ENCODE assay signal across 8 cellular contexts in the genomic region with DNA sequence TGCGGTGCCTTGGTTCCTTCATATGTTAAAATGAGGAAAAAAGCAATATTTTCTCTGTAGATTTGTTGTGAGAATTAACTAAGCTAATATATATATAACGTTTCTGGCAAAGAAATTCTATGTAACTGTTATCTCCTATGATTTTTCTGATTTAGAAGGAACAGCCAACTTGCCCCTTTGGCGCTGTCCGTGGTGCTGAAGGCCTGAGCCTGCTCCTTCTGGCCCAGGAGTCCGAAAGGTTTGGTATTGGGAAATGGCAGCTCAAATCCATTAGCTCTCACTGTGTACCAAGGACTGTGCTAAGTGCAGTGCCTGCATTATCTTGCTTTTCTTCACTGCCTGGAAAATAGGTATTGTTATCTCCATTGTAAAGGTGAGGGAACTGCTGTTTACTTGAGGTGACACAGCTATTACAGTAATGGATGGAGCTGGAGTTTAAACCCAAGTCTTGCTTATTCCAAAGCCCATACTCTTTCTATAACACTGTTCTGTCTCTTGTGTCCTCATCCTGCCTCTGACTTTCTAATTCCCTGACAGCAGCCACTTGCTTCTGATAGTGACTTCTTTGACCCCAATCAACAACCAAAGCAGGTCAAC. TPM values are rescaled to one million over a fixed set of nuclear protein-coding genes. Genes with fewer than 3 reads are reported as not detected.
DNase-seq lines count a peak whose midpoint lies in the region; ATAC-seq and TF ChIP-seq lines count a peak whose summit lies in the region.

No MANE protein-coding gene starts in this region.

- H3K4me3 ChIP-seq in MM.1S (ENCODE audit: low read length) = no peak overlapping the region

- no peak for TF ChIP-seq CTCF in MM.1S (IDR thresholded peaks at IDR 0.05; ENCODE audit: low read length)
- TF ChIP-seq CTCF in mesothelial cell of epicardium (IDR thresholded peaks at IDR 0.05; ENCODE audit: unreplicated experiment) = no peak

- H3K4me3 Mint-ChIP-seq in mesothelial cell of epicardium = no peak overlapping the region

- H3K27me3 ChIP-seq in MM.1S (replicated peaks; ENCODE audit: insufficient read depth, low read length) = no peaks in the 10 kb centered on the region

- H3K27ac Mint-ChIP-seq in mesothelial cell of epicardium = no peak overlapping the region

- no peak overlapping the region for H3K4me2 ChIP-seq in MM.1S (ENCODE audit: low read depth, low read length)

- peak; percentile 5 for DNase-seq in CMK (ENCODE audit: low read depth)
- peak; percentile 61 for DNase-seq in MM.1S
- peak; percentile 4 for DNase-seq in amniotic stem cell (lab: John Stamatoyannopoulos, UW)
- DNase-seq in mesothelial cell of epicardium (ENCODE audit: low spot score in 2 of 2, unreplicated experiment in 2 of 2) = peak; percentile 71 to 89
- DNase-seq in foreskin melanocyte = no peak
- DNase-seq in SW 1271 (lab: John Stamatoyannopoulos, UW) = no peak

- peaks cover 13% of the 10 kb centered on the region for H3K9me3 Mint-ChIP-seq in mesothelial cell of epicardium

- H3K9me3 ChIP-seq in MM.1S (replicated peaks; ENCODE audit: insufficient read depth, low read length) = no peaks in the 10 kb centered on the region

- no peaks in the 10 kb centered on the region for H3K36me3 ChIP-seq in MM.1S (replicated peaks; ENCODE audit: insufficient read depth, low read length)

- H3F3A ChIP-seq in MM.1S (ENCODE audit: insufficient read depth, low read length) = no peaks in the 10 kb centered on the region

- H4K20me1 ChIP-seq in MM.1S (ENCODE audit: insufficient read depth, low read length) = no peaks in the 10 kb centered on the region

- no peaks in the 10 kb centered on the region for H3K9me2 ChIP-seq in MM.1S (replicated peaks; ENCODE audit: insufficient read depth, low read length)

- no peaks in the 10 kb centered on the region for H3K4me1 ChIP-seq in MM.1S (ENCODE audit: low read length)

- H3K27me3 Mint-ChIP-seq in mesothelial cell of epicardium (ENCODE audit: low read depth) = peaks cover 39% of the 10 kb centered on the region

- no peak overlapping the region for H3K27ac ChIP-seq in MM.1S (ENCODE audit: low read length)

- no peaks in the 10 kb centered on the region for H3K36me3 Mint-ChIP-seq in mesothelial cell of epicardium

- no peaks in the 10 kb centered on the region for H3K79me2 ChIP-seq in MM.1S (ENCODE audit: low read length)

- H2AFZ ChIP-seq in MM.1S (ENCODE audit: low read length) = no peak overlapping the region

- H3K4me1 Mint-ChIP-seq in mesothelial cell of epicardium = no peaks in the 10 kb centered on the region

- H3K9ac ChIP-seq in MM.1S (ENCODE audit: low read length) = no peak overlapping the region

- ATAC-seq in GM18858 (IDR thresholded peaks at IDR 0.05; ENCODE audit: unreplicated experiment) (no peak), HG03039 (IDR thresholded peaks at IDR 0.05; ENCODE audit: unreplicated experiment) (no peak)

RNA-seq across cellular contexts. Expression of a gene that starts 52.2 kb away (rescaled TPM):
- not detected in 3 replicates for total RNA-seq in mesothelial cell of epicardium

Comparison
In these comparisons a context has a peak if more than half of its experiments do, and no peak if none do; other contexts are left out.
1. DNase-seq: peak in CMK (single experiment), MM.1S (single experiment), amniotic stem cell (single experiment) and mesothelial cell of epicardium (2 of 2); none in foreskin melanocyte (single experiment) and SW 1271 (0 of 2).